In the genomic region with DNA sequence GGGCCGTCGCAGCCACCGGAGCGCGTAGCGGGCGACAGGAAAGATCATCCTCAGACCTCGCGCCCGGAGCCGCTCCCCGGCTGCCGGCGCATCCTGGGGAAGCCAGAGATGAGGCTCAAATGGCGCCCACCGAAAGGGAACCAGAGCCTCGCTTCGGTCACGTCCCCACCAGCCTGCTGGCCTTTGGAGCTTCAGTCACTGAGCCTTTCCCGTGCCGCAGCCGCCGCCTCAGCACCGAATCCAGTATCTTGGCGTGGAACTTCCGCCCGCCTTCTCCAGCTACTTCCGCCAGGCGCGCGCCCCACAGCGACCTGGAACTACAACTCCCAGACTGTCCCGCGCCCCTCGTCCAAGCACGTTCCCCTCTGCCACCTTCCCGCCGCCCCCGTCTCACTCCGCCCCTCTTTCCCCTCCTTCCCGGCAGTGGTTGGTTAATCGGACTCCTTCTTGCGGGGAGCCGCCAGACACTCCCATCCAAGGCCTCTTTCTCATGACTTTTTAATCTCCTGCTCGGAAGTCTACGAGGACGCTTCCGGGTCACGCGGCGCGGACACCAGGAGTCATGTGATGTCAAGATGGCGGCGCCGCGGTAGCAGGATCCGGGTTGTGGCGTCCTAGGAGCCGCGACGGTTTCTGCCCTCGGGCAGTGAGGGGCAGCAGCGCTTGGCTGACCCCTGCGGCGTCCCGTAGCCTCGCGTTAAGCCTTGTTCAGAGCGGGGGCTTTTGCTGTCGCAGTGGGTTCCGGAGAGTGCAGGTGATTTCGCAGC, we compare ENCODE assay signal across 8 cellular contexts. TPM values are rescaled to one million over a fixed set of nuclear protein-coding genes. Genes with fewer than 3 reads are reported as not detected.
DNase-seq lines count a peak whose midpoint lies in the region; ATAC-seq and TF ChIP-seq lines count a peak whose summit lies in the region.

A gene with protein sequence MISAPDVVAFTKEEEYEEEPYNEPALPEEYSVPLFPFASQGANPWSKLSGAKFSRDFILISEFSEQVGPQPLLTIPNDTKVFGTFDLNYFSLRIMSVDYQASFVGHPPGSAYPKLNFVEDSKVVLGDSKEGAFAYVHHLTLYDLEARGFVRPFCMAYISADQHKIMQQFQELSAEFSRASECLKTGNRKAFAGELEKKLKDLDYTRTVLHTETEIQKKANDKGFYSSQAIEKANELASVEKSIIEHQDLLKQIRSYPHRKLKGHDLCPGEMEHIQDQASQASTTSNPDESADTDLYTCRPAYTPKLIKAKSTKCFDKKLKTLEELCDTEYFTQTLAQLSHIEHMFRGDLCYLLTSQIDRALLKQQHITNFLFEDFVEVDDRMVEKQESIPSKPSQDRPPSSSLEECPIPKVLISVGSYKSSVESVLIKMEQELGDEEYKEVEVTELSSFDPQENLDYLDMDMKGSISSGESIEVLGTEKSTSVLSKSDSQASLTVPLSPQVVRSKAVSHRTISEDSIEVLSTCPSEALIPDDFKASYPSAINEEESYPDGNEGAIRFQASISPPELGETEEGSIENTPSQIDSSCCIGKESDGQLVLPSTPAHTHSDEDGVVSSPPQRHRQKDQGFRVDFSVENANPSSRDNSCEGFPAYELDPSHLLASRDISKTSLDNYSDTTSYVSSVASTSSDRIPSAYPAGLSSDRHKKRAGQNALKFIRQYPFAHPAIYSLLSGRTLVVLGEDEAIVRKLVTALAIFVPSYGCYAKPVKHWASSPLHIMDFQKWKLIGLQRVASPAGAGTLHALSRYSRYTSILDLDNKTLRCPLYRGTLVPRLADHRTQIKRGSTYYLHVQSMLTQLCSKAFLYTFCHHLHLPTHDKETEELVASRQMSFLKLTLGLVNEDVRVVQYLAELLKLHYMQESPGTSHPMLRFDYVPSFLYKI (plus strand): TSS at position 563 of the 767 bp plus-strand sequence. CDS start 497 bp downstream, outside the sequence.
A gene with protein sequence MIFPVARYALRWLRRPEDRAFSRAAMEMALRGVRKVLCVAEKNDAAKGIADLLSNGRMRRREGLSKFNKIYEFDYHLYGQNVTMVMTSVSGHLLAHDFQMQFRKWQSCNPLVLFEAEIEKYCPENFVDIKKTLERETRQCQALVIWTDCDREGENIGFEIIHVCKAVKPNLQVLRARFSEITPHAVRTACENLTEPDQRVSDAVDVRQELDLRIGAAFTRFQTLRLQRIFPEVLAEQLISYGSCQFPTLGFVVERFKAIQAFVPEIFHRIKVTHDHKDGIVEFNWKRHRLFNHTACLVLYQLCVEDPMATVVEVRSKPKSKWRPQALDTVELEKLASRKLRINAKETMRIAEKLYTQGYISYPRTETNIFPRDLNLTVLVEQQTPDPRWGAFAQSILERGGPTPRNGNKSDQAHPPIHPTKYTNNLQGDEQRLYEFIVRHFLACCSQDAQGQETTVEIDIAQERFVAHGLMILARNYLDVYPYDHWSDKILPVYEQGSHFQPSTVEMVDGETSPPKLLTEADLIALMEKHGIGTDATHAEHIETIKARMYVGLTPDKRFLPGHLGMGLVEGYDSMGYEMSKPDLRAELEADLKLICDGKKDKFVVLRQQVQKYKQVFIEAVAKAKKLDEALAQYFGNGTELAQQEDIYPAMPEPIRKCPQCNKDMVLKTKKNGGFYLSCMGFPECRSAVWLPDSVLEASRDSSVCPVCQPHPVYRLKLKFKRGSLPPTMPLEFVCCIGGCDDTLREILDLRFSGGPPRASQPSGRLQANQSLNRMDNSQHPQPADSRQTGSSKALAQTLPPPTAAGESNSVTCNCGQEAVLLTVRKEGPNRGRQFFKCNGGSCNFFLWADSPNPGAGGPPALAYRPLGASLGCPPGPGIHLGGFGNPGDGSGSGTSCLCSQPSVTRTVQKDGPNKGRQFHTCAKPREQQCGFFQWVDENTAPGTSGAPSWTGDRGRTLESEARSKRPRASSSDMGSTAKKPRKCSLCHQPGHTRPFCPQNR (minus strand): TSS at position 264 of the 767 bp plus-strand sequence. CDS start 216 bp downstream, at position 48.

- H3K27me3 Mint-ChIP-seq in natural killer cell treated with Interleukin-12 subunit alpha and Interleukin-12 subunit beta and Interleukin-15 and Interleukin-18, amount 100 ng/mL, for 72 hours, result no peaks in the 10 kb centered on the region

- ATAC-seq in natural killer cell treated with Interleukin-12 subunit alpha and Interleukin-12 subunit beta and Interleukin-15 and Interleukin-18, amount 100 ng/mL, for 72 hours, result peak; percentile 96 to 97
- ATAC-seq in stimulated activated naive CD8-positive, alpha-beta T cell treated with anti-CD3 and anti-CD28 coated beads, Interleukin-15, Interleukin-2, amounts not matched to agents 100 U/mL and 50 U/mL, for 24 hours, result peak; percentile 97

- peaks cover 11% of the 10 kb centered on the region for H3K36me3 Mint-ChIP-seq in natural killer cell treated with Interleukin-12 subunit alpha and Interleukin-12 subunit beta and Interleukin-15 and Interleukin-18, amount 100 ng/mL, for 72 hours

- H3K9me3 Mint-ChIP-seq in natural killer cell treated with Interleukin-12 subunit alpha and Interleukin-12 subunit beta and Interleukin-15 and Interleukin-18, amount 100 ng/mL, for 72 hours, result no peaks in the 10 kb centered on the region

- TF ChIP-seq CTCF in fibroblast of pulmonary artery (IDR thresholded peaks at IDR 0.05; ENCODE audit: low read length, missing control alignments), result no peak

- H3K4me3 ChIP-seq in H7 (ENCODE audit: insufficient read depth, low read depth, low read length), result peak within 1 kb of the TSS; percentile 84
- H3K4me3 ChIP-seq in fibroblast of pulmonary artery (replicated peaks; ENCODE audit: low read depth, low read length), result peak within 1 kb of the TSS; percentile 83

- peak within 1 kb of the TSS; percentile 92 for H3K4me3 Mint-ChIP-seq in natural killer cell treated with Interleukin-12 subunit alpha and Interleukin-12 subunit beta and Interleukin-15 and Interleukin-18, amount 100 ng/mL, for 72 hours

- peak; percentile 97 for DNase-seq in ELF-1 (ENCODE audit: low read depth, low spot score)
- peak; percentile 94 for DNase-seq in H7
- DNase-seq in M059J (ENCODE audit: low read depth), result peak; percentile 98
- DNase-seq in SHP77 (lab: John Stamatoyannopoulos, UW), result peak; percentile 99 to 100
- DNase-seq in activated effector memory CD4-positive, alpha-beta T cell treated with Interleukin-2 at 50 U/mL for 16 hours, result peak; percentile 97
- DNase-seq in fibroblast of pulmonary artery (ENCODE audit: low read depth), result peak; percentile 99
- peak; percentile 98 for DNase-seq in natural killer cell treated with Interleukin-12 subunit alpha and Interleukin-12 subunit beta and Interleukin-15 and Interleukin-18, amount 100 ng/mL, for 72 hours (ENCODE audit: low spot score)
- peak; percentile 97 for DNase-seq in stimulated activated naive CD8-positive, alpha-beta T cell treated with anti-CD3 and anti-CD28 coated beads, Interleukin-15, Interleukin-2, amounts not matched to agents 100 U/mL and 50 U/mL, for 24 hours

- peaks cover 64 to 69% of the 10 kb centered on the region in 2 donors for H3K4me1 Mint-ChIP-seq in natural killer cell treated with Interleukin-12 subunit alpha and Interleukin-12 subunit beta and Interleukin-15 and Interleukin-18, amount 100 ng/mL, for 72 hours (ENCODE audit: low read depth in 2 of 2)

- peak within 1 kb of the TSS; percentile 98 for H3K27ac Mint-ChIP-seq in natural killer cell treated with Interleukin-12 subunit alpha and Interleukin-12 subunit beta and Interleukin-15 and Interleukin-18, amount 100 ng/mL, for 72 hours

- peaks cover 12% of the 10 kb centered on the region for H3K36me3 ChIP-seq in H7 (replicated peaks; ENCODE audit: control insufficient read depth, insufficient read depth, low read length)

- H3K27me3 ChIP-seq in H7 (ENCODE audit: control insufficient read depth, insufficient read depth, low read length), result no peaks in the 10 kb centered on the region

RNA-seq across cellular contexts. Expression of the first gene that starts in this region (rescaled TPM):
- 13.1 and 14.4 TPM in 2 replicates for total RNA-seq in H7 (2014; rRNA removed; shearing (Covaris generic))
- 9.8 and 14.7 TPM in 2 replicates for total RNA-seq in M059J (2014; rRNA removed; shearing (Covaris generic))
- total RNA-seq in natural killer cell treated with Interleukin-12 subunit alpha and Interleukin-12 subunit beta and Interleukin-15 and Interleukin-18, amount 100 ng/mL, for 72 hours, result 10 to 100 TPM; 29.1 to 32.1 TPM

RNA-seq across cellular contexts. Expression of the second gene that starts in this region (rescaled TPM):
- total RNA-seq in H7 (2014; rRNA removed; shearing (Covaris generic)), result 36.7 and 48.0 TPM in 2 replicates
- total RNA-seq in M059J (2014; rRNA removed; shearing (Covaris generic)), result 25.2 and 49.2 TPM in 2 replicates
- 100 to 1,000 TPM in 1 of 2 donors, 10 to 100 TPM in 1; 65.6 to 144 TPM for total RNA-seq in natural killer cell treated with Interleukin-12 subunit alpha and Interleukin-12 subunit beta and Interleukin-15 and Interleukin-18, amount 100 ng/mL, for 72 hours

Comparison
In these comparisons a context has a peak if more than half of its experiments do, and no peak if none do; other contexts are left out.
1. Peak in every context shown above with its lines: DNase-seq, ATAC-seq and H3K4me3 ChIP-seq.